Comparison of ENCODE assay signal across 23 cellular contexts in genomic region chr2:96727431-96727830, GRCh38. TPM values are rescaled to one million over a fixed set of nuclear protein-coding genes. Genes with fewer than 3 reads are reported as not detected.
DNase-seq lines count a peak whose midpoint lies in the region; ATAC-seq and TF ChIP-seq lines count a peak whose summit lies in the region.
"Had no signal": no experiment of that assay in that cellular context is flagged by ENCODE, and none has a peak within 500 bp of the region (broad histone marks: within the 10 kb centered on the region; RNA-seq: fewer than 3 reads in every experiment).

No MANE protein-coding gene starts in this region.

- no peak overlapping the region for H3K4me2 ChIP-seq in GM23248 (ENCODE audit: unreplicated experiment)

- H3K79me2 ChIP-seq in GM23248 (ENCODE audit: insufficient read depth), result no peaks in the 10 kb centered on the region

- ATAC-seq in left lung (peak; percentile 58), HG03457 (IDR thresholded peaks at IDR 0.05; ENCODE audit: unreplicated experiment) (no peak), GM21737 (IDR thresholded peaks at IDR 0.05; ENCODE audit: unreplicated experiment) (no peak)
- ATAC-seq: activated CD8-positive, alpha-beta T cell treated with anti-CD3 and anti-CD28 coated beads for 36 hours had no signal

- peaks cover 11% of the 10 kb centered on the region for H3K4me1 ChIP-seq in GM23248 (ENCODE audit: insufficient read depth)
- peaks cover 0 to 11% of the 10 kb centered on the region in 2 donors for H3K4me1 ChIP-seq in left lung
- H3K4me1 ChIP-seq: spleen had no signal

- H3K27ac ChIP-seq in GM23248 (no peak overlapping the region), left lung (no peak overlapping the region)
- H3K27ac ChIP-seq: spleen, upper lobe of left lung had no signal

- TF ChIP-seq CTCF in AG10803 (conservative IDR thresholded peaks at IDR 0.05; ENCODE audit: low read length), result no peak
- no peak for TF ChIP-seq CTCF in cardiac fibroblast (IDR thresholded peaks at IDR 0.05; ENCODE audit: low read depth, low read length)
- no peak for TF ChIP-seq CTCF in left lung (IDR thresholded peaks at IDR 0.05)

- in situ Hi-C loops in GM23248 (cut with MboI), result no loop called here

- no peaks in the 10 kb centered on the region for H3K9me2 ChIP-seq in GM23248 (ENCODE audit: insufficient read depth)

- no peaks in the 10 kb centered on the region for H3K9me3 ChIP-seq in GM23248 (ENCODE audit: low read depth)
- no peaks in the 10 kb centered on the region for H3K9me3 ChIP-seq in left lung
- H3K9me3 ChIP-seq: spleen, upper lobe of left lung had no signal

- intact Hi-C loops in left lung (cut with DNase I) (no loop called here), posterior vena cava (cut with DNase I) (no loop called here)

- H3K36me3 ChIP-seq in GM23248 (ENCODE audit: low read depth), result peaks cover 18% of the 10 kb centered on the region; the same call in 1 of the 2 replicates
- H3K36me3 ChIP-seq in left lung, result peaks cover 0 to 74% of the 10 kb centered on the region in 2 donors

- H3K9ac ChIP-seq in GM23248, result no peak overlapping the region

- 95 to 97% methylated on average over 5 of the region's 5 CpGs for WGBS in GM23248 (ENCODE audit: low coverage in 1 of 2, low lambda C conversion rate in 2 of 2, missing lambda C conversion rate in 2 of 2), 2 experiments

- H2AFZ ChIP-seq in GM23248, result no peak overlapping the region

- DNase-seq in AG10803 (ENCODE audit: low read depth) (peak; percentile 67), GM23248 (peak; percentile 18), cardiac fibroblast (ENCODE audit: low read depth in 2 of 2) (peak; percentile 54 to 58), left lung (no peak), posterior vena cava (ENCODE audit: low spot score) (no peak), C1 segment of cervical spinal cord (lab: John Stamatoyannopoulos, UW) (no peak)
- DNase-seq: activated CD8-positive, alpha-beta T cell treated with anti-CD3 and anti-CD28 coated beads for 36 hours; activated naive CD8-positive, alpha-beta T cell treated with anti-CD3 and anti-CD28 coated beads for 36 hours; CD4-positive, CD25-positive, alpha-beta regulatory T cell; central memory CD4-positive, alpha-beta T cell; DND-41; Kasumi-1; NCI-H1105; NCI-H187 treated with DMSO at 0.1 percent for 48 hours; NCI-H2171 treated with DMSO at 0.1 percent for 48 hours; NCI-H524 treated with DMSO at 0.1 percent for 48 hours; nephron progenitor cell; NK-92 treated with Interleukin-12 subunit alpha and Interleukin-12 subunit beta, amount 100 ng/mL, for 24 hours; retina; spleen had no signal

- H4K20me1 ChIP-seq in GM23248 (ENCODE audit: insufficient read depth), result no peaks in the 10 kb centered on the region

- no peak overlapping the region for H3K4me3 ChIP-seq in AG10803 (ENCODE audit: low read length)
- no peak overlapping the region for H3K4me3 ChIP-seq in GM23248
- H3K4me3 ChIP-seq in cardiac fibroblast (replicated peaks in 1 of 2; ENCODE audit: low read depth in 2 of 2, low read length in 2 of 2), result no peak overlapping the region
- H3K4me3 ChIP-seq in left lung, result no peak overlapping the region
- H3K4me3 ChIP-seq: spleen, upper lobe of left lung had no signal

- no peaks in the 10 kb centered on the region for H3K27me3 ChIP-seq in GM23248 (replicated peaks; ENCODE audit: insufficient read depth)
- H3K27me3 ChIP-seq in left lung, result no peaks in the 10 kb centered on the region
- H3K27me3 ChIP-seq: spleen, upper lobe of left lung had no signal

- H3F3A ChIP-seq in GM23248 (ENCODE audit: insufficient read depth), result peaks cover 16% of the 10 kb centered on the region; the same call in 1 of the 2 replicates

RNA-seq across cellular contexts. Expression of gene LMAN2L, which starts 12.4 kb away (rescaled TPM):
- total RNA-seq in GM23248 (2014; rRNA removed; shearing (Covaris generic)), result 24.6 and 29.5 TPM in 2 replicates
- polyA plus RNA-seq in GM23248 (2016; fragmentation: Nextera tagmentation; extraction: Ambion mirVana), result 22.3 and 25.5 TPM in 2 replicates
- total RNA-seq in left lung (10 to 100 TPM; 18.4 to 23.2 TPM), posterior vena cava (10 to 100 TPM in 1 of 2 donors, 1 to 10 TPM in 1; 9.0 to 14.5 TPM)

RNA-seq across cellular contexts. Expression of gene CNNM4, which starts 33.3 kb away (rescaled TPM):
- total RNA-seq in GM23248 (2014; rRNA removed; shearing (Covaris generic)), result 4.8 and 6.1 TPM in 2 replicates
- polyA plus RNA-seq in GM23248 (2016; fragmentation: Nextera tagmentation; extraction: Ambion mirVana), result 2.4 and 2.8 TPM in 2 replicates
- total RNA-seq in left lung (10 to 100 TPM; 14.4 to 22.8 TPM), posterior vena cava (1 to 10 TPM; 3.4 to 4.0 TPM)

Comparison
In these comparisons a context has a peak if more than half of its experiments do, and no peak if none do; other contexts are left out.
1. DNase-seq: peak in AG10803 (single experiment), GM23248 (single experiment) and cardiac fibroblast (2 of 2); none in left lung (0 of 2), posterior vena cava (single experiment) and C1 segment of cervical spinal cord (0 of 14).